Comparison of ENCODE assay signal across 35 cellular contexts in the genomic region with DNA sequence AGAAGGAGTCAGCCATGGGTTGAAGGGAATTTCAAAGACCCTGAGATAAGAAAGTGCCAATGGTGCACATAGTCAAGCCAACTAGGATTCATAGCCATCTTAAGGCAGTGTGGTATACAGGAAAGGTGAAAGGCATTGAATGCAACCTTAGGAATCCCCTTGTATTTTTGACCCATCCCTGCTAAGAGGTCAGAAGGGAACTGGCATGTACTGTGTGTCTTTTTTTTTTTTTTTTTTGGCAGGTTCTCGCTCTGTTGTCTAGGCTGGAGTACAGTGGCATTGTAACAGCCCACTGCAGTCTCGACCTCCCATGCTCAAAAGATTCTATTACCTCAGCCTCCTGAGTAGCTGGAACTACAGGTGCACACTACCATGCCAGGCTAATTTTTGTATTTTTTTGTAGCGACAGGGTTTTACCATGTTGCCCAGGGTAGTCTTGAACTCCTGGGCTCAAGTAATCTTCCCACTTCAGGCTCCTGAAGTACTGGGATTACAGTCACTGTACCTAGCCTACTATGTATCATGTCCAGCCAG. TPM values are rescaled to one million over a fixed set of nuclear protein-coding genes. Genes with fewer than 3 reads are reported as not detected.
"Had no signal": no experiment of that assay in that cellular context is flagged by ENCODE, and none has a peak within 500 bp of the region (broad histone marks: within the 10 kb centered on the region; RNA-seq: fewer than 3 reads in every experiment).

No MANE protein-coding gene starts in this region.

- H3K27me3 Mint-ChIP-seq: activated CD4-positive, alpha-beta memory T cell treated with anti-CD3 and anti-CD28 coated beads, Interleukin-2, amount 10 ng/mL, durations not matched to agents 7 days and 5 days; activated CD8-positive, alpha-beta memory T cell treated with anti-CD3 and anti-CD28 coated beads, Interleukin-2, amount 10 ng/mL, durations not matched to agents 7 days and 5 days; activated naive CD8-positive, alpha-beta T cell treated with anti-CD3 and anti-CD28 coated beads for 36 hours had no signal

- H3K4me3 Mint-ChIP-seq: activated CD4-positive, alpha-beta memory T cell treated with anti-CD3 and anti-CD28 coated beads, Interleukin-2, amount 10 ng/mL, durations not matched to agents 7 days and 5 days; activated CD8-positive, alpha-beta memory T cell treated with anti-CD3 and anti-CD28 coated beads, Interleukin-2, amount 10 ng/mL, durations not matched to agents 7 days and 5 days; activated naive CD8-positive, alpha-beta T cell treated with anti-CD3 and anti-CD28 coated beads for 36 hours had no signal

- H3K9me3 Mint-ChIP-seq: activated naive CD8-positive, alpha-beta T cell treated with anti-CD3 and anti-CD28 coated beads for 36 hours had no signal

- H3K36me3 ChIP-seq: ascending aorta, breast epithelium had no signal

- H3K27me3 ChIP-seq: ascending aorta, body of pancreas had no signal

- H3K4me3 ChIP-seq: ascending aorta, body of pancreas, breast epithelium had no signal

- ATAC-seq: activated CD8-positive, alpha-beta memory T cell treated with anti-CD3 and anti-CD28 coated beads, Interleukin-2, amount 10 ng/mL, durations not matched to agents 7 days and 5 days; body of pancreas had no signal

- H3K9me3 ChIP-seq: ascending aorta, body of pancreas, breast epithelium had no signal

- H3K4me1 ChIP-seq: ascending aorta, body of pancreas, breast epithelium had no signal

- DNase-seq: activated CD4-positive, alpha-beta memory T cell treated with anti-CD3 and anti-CD28 coated beads, Interleukin-2, amount 10 ng/mL, durations not matched to agents 7 days and 5 days; activated CD4-positive, alpha-beta T cell treated with anti-CD3 and anti-CD28 coated beads for 1 hour; activated CD4-positive, alpha-beta T cell treated with anti-CD3 and anti-CD28 coated beads for 48 hours; activated CD4-positive, CD25-positive, alpha-beta regulatory T cell; activated CD8-positive, alpha-beta memory T cell treated with anti-CD3 and anti-CD28 coated beads for 24 hours; activated CD8-positive, alpha-beta memory T cell treated with anti-CD3 and anti-CD28 coated beads, Interleukin-2, amount 10 ng/mL, durations not matched to agents 7 days and 5 days; activated CD8-positive, alpha-beta memory T cell treated with anti-CD3 and anti-CD28 coated beads, Interleukin-2, amount 50 U/mL, for 48 hours; activated effector memory CD4-positive, alpha-beta T cell treated with Interleukin-2 at 50 U/mL for 16 hours; activated naive CD4-positive, alpha-beta T cell; activated naive CD4-positive, alpha-beta T cell treated with anti-CD3 and anti-CD28 coated beads, Interleukin-2, amount 50 U/mL, for 16 hours; activated naive CD8-positive, alpha-beta T cell treated with anti-CD3 and anti-CD28 coated beads for 36 hours; activated T-cell treated with anti-CD3 and anti-CD28 coated beads, Interleukin-2, amount 50 U/mL, for 48 hours; amygdala; body of pancreas; Kasumi-1; MM.1S; NCI-H1092 treated with DMSO at 0.1 percent for 48 hours; NCI-H1417; NCI-H146; NCI-H187; NCI-H2029 treated with DMSO at 0.1 percent for 48 hours; NCI-H2107; NCI-H2171; NCI-H510A; NCI-H526; NCI-H748 treated with DMSO at 0.1 percent for 48 hours; Right ventricle myocardium superior; SW 1271; T-helper 1 cell; T-helper 2 cell; T-helper 9 cell had no signal

- H3K27ac ChIP-seq: ascending aorta, body of pancreas, breast epithelium, VCaP had no signal

- H3K27ac Mint-ChIP-seq: activated CD4-positive, alpha-beta memory T cell treated with anti-CD3 and anti-CD28 coated beads, Interleukin-2, amount 10 ng/mL, durations not matched to agents 7 days and 5 days; activated CD8-positive, alpha-beta memory T cell treated with anti-CD3 and anti-CD28 coated beads, Interleukin-2, amount 10 ng/mL, durations not matched to agents 7 days and 5 days; activated naive CD8-positive, alpha-beta T cell treated with anti-CD3 and anti-CD28 coated beads for 36 hours had no signal

RNA-seq across cellular contexts. Expression of gene VSIG4, which starts 40.8 kb away (rescaled TPM):
- total RNA-seq: activated CD4-positive, alpha-beta memory T cell treated with anti-CD3 and anti-CD28 coated beads, Interleukin-2, amount 10 ng/mL, durations not matched to agents 7 days and 5 days; activated CD8-positive, alpha-beta memory T cell treated with anti-CD3 and anti-CD28 coated beads, Interleukin-2, amount 10 ng/mL, durations not matched to agents 7 days and 5 days; activated naive CD8-positive, alpha-beta T cell treated with anti-CD3 and anti-CD28 coated beads for 36 hours; OCI-LY7 had no signal
